ENCODE assay signal across 21 cellular contexts in the genomic region with DNA sequence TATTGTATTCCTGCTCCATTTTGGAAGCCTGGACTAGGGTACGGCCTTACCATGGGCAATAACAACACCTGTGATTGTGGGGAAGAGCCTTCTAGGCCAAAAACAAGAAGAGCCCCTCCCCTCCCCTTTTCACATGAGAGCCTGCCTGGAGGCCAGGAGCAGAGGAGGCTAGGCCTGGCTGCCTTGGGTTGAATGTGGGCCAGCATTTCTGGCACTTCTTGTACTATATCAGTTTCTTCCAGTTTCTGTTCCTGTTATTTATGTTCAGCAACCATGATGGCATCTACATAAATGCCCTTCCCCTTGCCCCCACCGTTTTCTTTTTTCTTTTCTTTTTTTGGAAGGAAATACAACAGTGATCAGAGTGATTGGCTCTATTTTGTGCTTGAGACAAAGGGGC. TPM values are rescaled to one million over a fixed set of nuclear protein-coding genes. Genes with fewer than 3 reads are reported as not detected.
DNase-seq lines count a peak whose midpoint lies in the region; ATAC-seq and TF ChIP-seq lines count a peak whose summit lies in the region.
"Had no signal": no experiment of that assay in that cellular context is flagged by ENCODE, and none has a peak within 500 bp of the region (broad histone marks: within the 10 kb centered on the region; RNA-seq: fewer than 3 reads in every experiment).

No MANE protein-coding gene starts in this region.

- no peak overlapping the region for H3K4me2 ChIP-seq in GM23338

- H3K27ac ChIP-seq in A673 (ENCODE audit: low read depth, low read length, poor library complexity, severe bottlenecking) (no peak overlapping the region), GM23338 (ENCODE audit: low read depth) (no peak overlapping the region)
- H3K27ac ChIP-seq: C4-2B, coronary artery had no signal

- no peaks in the 10 kb centered on the region for H3K27me3 ChIP-seq in A673 (replicated peaks; ENCODE audit: insufficient read depth, low read depth, low read length, poor library complexity)
- no peaks in the 10 kb centered on the region for H3K27me3 ChIP-seq in GM23338 (ENCODE audit: insufficient read depth)

- H3K9me3 ChIP-seq in A673 (ENCODE audit: low read depth, low read length, poor library complexity, severe bottlenecking), result no peaks in the 10 kb centered on the region

- H3K36me3 Mint-ChIP-seq in memory B cell, result no peaks in the 10 kb centered on the region
- peaks cover 50% of the 10 kb centered on the region for H3K36me3 Mint-ChIP-seq in GM23338 (ENCODE audit: low read depth)

- CTCF ChIA-PET in A673 (lab: Charles Lee), result no interaction called here

- H3K36me3 ChIP-seq in A673 (ENCODE audit: insufficient read depth, low read length, poor library complexity, severe bottlenecking) (no peaks in the 10 kb centered on the region), GM23338 (ENCODE audit: insufficient read depth) (peaks cover 10% of the 10 kb centered on the region; the same call in 1 of the 2 replicates)

- H3F3A ChIP-seq in GM23338 (replicated peaks; ENCODE audit: low read depth), result no peaks in the 10 kb centered on the region; the same call in 1 of the 2 replicates

- DNase-seq in MV-4-11 (lab: John Stamatoyannopoulos, UW) (peak; percentile 64), memory B cell (ENCODE audit: low spot score in 2 of 2) (no peak), A673 (ENCODE audit: low spot score) (no peak), GM23338 (ENCODE audit: low spot score) (no peak), nucleus accumbens (lab: John Stamatoyannopoulos, UW) (no peak)
- DNase-seq: activated CD4-positive, alpha-beta T cell treated with anti-CD3 and anti-CD28 coated beads, Interleukin-2, amount 50 U/mL, for 48 hours; activated gamma-delta T cell treated with Interleukin-2 at 50 U/mL for 16 hours; GOT3; head of caudate nucleus; NCI-H1436; NCI-H524 treated with DMSO at 0.1 percent for 48 hours; OCI-M1; SHP77 treated with DMSO at 0.1 percent for 48 hours; stimulated activated naive CD4-positive, alpha-beta T cell had no signal

- no TSS peak for BruUV-seq in A673 (replicated peaks; lab: Mats Ljungman, UMichigan)

- H3K9me2 ChIP-seq in GM23338 (ENCODE audit: insufficient read depth), result no peaks in the 10 kb centered on the region

- no peaks in the 10 kb centered on the region for H3K27me3 Mint-ChIP-seq in memory B cell
- H3K27me3 Mint-ChIP-seq in GM23338 (ENCODE audit: insufficient read depth, low read depth, poor library complexity), result peaks cover 7% of the 10 kb centered on the region

- no peak overlapping the region for H3K4me3 ChIP-seq in A673 (ENCODE audit: low read depth, low read length, poor library complexity, severe bottlenecking)
- no peak overlapping the region for H3K4me3 ChIP-seq in GM23338
- H3K4me3 ChIP-seq: coronary artery had no signal

- no peaks in the 10 kb centered on the region; the same call in none of the 2 replicates for H3K79me2 ChIP-seq in GM23338 (replicated peaks; ENCODE audit: insufficient read depth)

- H3K9me3 Mint-ChIP-seq in memory B cell (peaks cover 2% of the 10 kb centered on the region), GM23338 (no peaks in the 10 kb centered on the region)
- H3K9me3 Mint-ChIP-seq: nephron; T-helper 1 cell treated with Interleukin-12 subunit alpha and Interleukin-12 subunit beta and Interleukin-4 antibody, amounts not matched to agents 30 μg/mL and 1 μg/mL, for 36 hours had no signal

- no peak for TF ChIP-seq CTCF in A673 (conservative IDR thresholded peaks at IDR 0.05; ENCODE audit: low read depth, low read length)
- TF ChIP-seq CTCF in GM23338 (conservative IDR thresholded peaks at IDR 0.05; ENCODE audit: low read depth in 2 of 2), result no peak

- peak; percentile 38 for ATAC-seq in GM18498 (IDR thresholded peaks at IDR 0.05; ENCODE audit: unreplicated experiment)
- ATAC-seq in GM21786 (IDR thresholded peaks at IDR 0.05; ENCODE audit: unreplicated experiment), result peak; percentile 21
- ATAC-seq in memory B cell (ENCODE audit: low read depth), result peak; percentile 76
- ATAC-seq in SK-N-SH treated with all-trans-retinoic acid at 6 μM for 48 hours, result no peak
- ATAC-seq in GM23338, result no peak

- peaks cover 6% of the 10 kb centered on the region; the same call in 1 of the 2 replicates for H4K20me1 ChIP-seq in GM23338 (replicated peaks; ENCODE audit: insufficient read depth)

- POLR2A ChIA-PET in A673 (lab: Charles Lee; ENCODE audit: low non-redundant PET), result no interaction called here

- H3K4me1 ChIP-seq in A673 (ENCODE audit: insufficient read depth, low read length, poor library complexity, severe bottlenecking) (peaks cover 15% of the 10 kb centered on the region), GM23338 (ENCODE audit: insufficient read depth) (peaks cover 7% of the 10 kb centered on the region)

- H3K4me1 Mint-ChIP-seq in memory B cell, result peaks cover 19% of the 10 kb centered on the region
- H3K4me1 Mint-ChIP-seq in GM23338, result peaks cover 16% of the 10 kb centered on the region

- H3K27ac Mint-ChIP-seq in memory B cell (no peak overlapping the region), GM23338 (no peak overlapping the region)
- H3K27ac Mint-ChIP-seq: T-helper 1 cell treated with Interleukin-12 subunit alpha and Interleukin-12 subunit beta and Interleukin-4 antibody, amounts not matched to agents 30 μg/mL and 1 μg/mL, for 36 hours had no signal

- intact Hi-C loops in A673 (cut with micrococcal nuclease; ENCODE audit: unreplicated experiment), result no loop called here

- H3K4me3 Mint-ChIP-seq in memory B cell (no peak overlapping the region), GM23338 (no peak overlapping the region)
- H3K4me3 Mint-ChIP-seq: nephron; T-helper 1 cell treated with Interleukin-12 subunit alpha and Interleukin-12 subunit beta and Interleukin-4 antibody, amounts not matched to agents 30 μg/mL and 1 μg/mL, for 36 hours had no signal

- H2AFZ ChIP-seq in GM23338, result no peak overlapping the region

TF ChIP-seq in SK-N-SH treated with all-trans-retinoic acid at 6 μM for 48 hours, 23 proteins besides CTCF, POLR2A, EP300 and RAD21 (continues in another document):
- no peak for TF ChIP-seq GLIS3 (CRISPR knock-in tag; IDR thresholded peaks at IDR 0.05)
- TF ChIP-seq, protein P1, sequence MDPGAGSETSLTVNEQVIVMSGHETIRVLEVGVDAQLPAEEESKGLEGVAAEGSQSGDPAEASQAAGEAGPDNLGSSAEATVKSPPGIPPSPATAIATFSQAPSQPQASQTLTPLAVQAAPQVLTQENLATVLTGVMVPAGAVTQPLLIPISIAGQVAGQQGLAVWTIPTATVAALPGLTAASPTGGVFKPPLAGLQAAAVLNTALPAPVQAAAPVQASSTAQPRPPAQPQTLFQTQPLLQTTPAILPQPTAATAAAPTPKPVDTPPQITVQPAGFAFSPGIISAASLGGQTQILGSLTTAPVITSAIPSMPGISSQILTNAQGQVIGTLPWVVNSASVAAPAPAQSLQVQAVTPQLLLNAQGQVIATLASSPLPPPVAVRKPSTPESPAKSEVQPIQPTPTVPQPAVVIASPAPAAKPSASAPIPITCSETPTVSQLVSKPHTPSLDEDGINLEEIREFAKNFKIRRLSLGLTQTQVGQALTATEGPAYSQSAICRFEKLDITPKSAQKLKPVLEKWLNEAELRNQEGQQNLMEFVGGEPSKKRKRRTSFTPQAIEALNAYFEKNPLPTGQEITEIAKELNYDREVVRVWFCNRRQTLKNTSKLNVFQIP (CRISPR knock-in tag; IDR thresholded peaks at IDR 0.05; ENCODE audit: borderline replicate concordance, low read depth), result no peak
- no peak for TF ChIP-seq ZNF565 (CRISPR knock-in tag; conservative IDR thresholded peaks at IDR 0.05; ENCODE audit: low read depth)
- no peak for TF ChIP-seq TCF4 (CRISPR knock-in tag; IDR thresholded peaks at IDR 0.05; ENCODE audit: borderline replicate concordance)
- no peak for TF ChIP-seq ZNF8 (CRISPR knock-in tag; IDR thresholded peaks at IDR 0.05)
- TF ChIP-seq OSR1 (CRISPR knock-in tag; IDR thresholded peaks at IDR 0.05), result no peak

TF ChIP-seq in GM23338, 12 proteins besides CTCF, POLR2A, EP300 and RAD21:
- TF ChIP-seq POLR2AphosphoS5 (IDR thresholded peaks at IDR 0.05; ENCODE audit: low read depth) (no peak), ZNF114 (CRISPR knock-in tag; IDR thresholded peaks at IDR 0.05) (no peak), JUNB (IDR thresholded peaks at IDR 0.05; ENCODE audit: unreplicated experiment) (no peak)
- TF ChIP-seq, protein P2, sequence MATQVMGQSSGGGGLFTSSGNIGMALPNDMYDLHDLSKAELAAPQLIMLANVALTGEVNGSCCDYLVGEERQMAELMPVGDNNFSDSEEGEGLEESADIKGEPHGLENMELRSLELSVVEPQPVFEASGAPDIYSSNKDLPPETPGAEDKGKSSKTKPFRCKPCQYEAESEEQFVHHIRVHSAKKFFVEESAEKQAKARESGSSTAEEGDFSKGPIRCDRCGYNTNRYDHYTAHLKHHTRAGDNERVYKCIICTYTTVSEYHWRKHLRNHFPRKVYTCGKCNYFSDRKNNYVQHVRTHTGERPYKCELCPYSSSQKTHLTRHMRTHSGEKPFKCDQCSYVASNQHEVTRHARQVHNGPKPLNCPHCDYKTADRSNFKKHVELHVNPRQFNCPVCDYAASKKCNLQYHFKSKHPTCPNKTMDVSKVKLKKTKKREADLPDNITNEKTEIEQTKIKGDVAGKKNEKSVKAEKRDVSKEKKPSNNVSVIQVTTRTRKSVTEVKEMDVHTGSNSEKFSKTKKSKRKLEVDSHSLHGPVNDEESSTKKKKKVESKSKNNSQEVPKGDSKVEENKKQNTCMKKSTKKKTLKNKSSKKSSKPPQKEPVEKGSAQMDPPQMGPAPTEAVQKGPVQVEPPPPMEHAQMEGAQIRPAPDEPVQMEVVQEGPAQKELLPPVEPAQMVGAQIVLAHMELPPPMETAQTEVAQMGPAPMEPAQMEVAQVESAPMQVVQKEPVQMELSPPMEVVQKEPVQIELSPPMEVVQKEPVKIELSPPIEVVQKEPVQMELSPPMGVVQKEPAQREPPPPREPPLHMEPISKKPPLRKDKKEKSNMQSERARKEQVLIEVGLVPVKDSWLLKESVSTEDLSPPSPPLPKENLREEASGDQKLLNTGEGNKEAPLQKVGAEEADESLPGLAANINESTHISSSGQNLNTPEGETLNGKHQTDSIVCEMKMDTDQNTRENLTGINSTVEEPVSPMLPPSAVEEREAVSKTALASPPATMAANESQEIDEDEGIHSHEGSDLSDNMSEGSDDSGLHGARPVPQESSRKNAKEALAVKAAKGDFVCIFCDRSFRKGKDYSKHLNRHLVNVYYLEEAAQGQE (IDR thresholded peaks at IDR 0.05; ENCODE audit: unreplicated experiment), result no peak
- TF ChIP-seq, protein P3, sequence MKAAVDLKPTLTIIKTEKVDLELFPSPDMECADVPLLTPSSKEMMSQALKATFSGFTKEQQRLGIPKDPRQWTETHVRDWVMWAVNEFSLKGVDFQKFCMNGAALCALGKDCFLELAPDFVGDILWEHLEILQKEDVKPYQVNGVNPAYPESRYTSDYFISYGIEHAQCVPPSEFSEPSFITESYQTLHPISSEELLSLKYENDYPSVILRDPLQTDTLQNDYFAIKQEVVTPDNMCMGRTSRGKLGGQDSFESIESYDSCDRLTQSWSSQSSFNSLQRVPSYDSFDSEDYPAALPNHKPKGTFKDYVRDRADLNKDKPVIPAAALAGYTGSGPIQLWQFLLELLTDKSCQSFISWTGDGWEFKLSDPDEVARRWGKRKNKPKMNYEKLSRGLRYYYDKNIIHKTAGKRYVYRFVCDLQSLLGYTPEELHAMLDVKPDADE (IDR thresholded peaks at IDR 0.05), result no peak

RNA-seq across cellular contexts. Expression of a gene that starts 58.4 kb away (rescaled TPM):
- total RNA-seq in A673 (2021), result 12.2 and 15.6 TPM in 2 replicates
- 2.0 and 4.7 TPM in 2 replicates for total RNA-seq in GM23338 (2014; rRNA removed; shearing (Covaris generic))
- 2.0 and 3.3 TPM in 2 replicates for polyA plus RNA-seq in GM23338 (2016; fragmentation: Nextera tagmentation; extraction: Ambion mirVana)

Comparison
In these comparisons a context has a peak if more than half of its experiments do, and no peak if none do; other contexts are left out.
1. ATAC-seq: peak in GM18498 (single experiment), GM21786 (single experiment) and memory B cell (single experiment); none in SK-N-SH treated with all-trans-retinoic acid at 6 μM for 48 hours (single experiment) and GM23338 (single experiment).